16 cellular contexts compared by ENCODE assay signal in the genomic region with DNA sequence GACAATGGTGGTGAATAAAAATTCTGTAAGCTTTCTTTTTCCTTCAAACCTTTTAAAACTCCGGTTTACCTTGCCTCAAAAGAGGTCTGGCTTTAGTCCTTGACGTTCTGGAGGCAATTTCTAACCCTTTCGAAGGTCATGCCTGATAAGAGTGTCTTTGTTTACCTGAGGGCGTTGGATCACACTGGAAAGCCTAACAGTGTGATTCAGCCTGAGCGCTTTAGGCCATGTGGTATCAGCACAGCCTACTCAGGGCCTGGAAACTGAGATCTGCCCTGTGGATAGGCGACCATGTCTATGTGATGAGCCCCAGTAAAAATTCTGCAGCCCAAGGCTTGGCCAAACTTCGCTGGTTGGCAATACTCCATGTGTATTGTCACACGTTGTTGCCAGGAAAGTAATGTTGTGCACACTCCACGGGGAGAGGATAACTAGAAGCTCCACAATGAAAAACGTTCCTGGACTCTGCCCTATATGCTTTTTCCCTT. TPM values are rescaled to one million over a fixed set of nuclear protein-coding genes. Genes with fewer than 3 reads are reported as not detected.
DNase-seq lines count a peak whose midpoint lies in the region; ATAC-seq and TF ChIP-seq lines count a peak whose summit lies in the region.
"Had no signal": no experiment of that assay in that cellular context is flagged by ENCODE, and none has a peak within 500 bp of the region (broad histone marks: within the 10 kb centered on the region; RNA-seq: fewer than 3 reads in every experiment).

No MANE protein-coding gene starts in this region.

- no peaks in the 10 kb centered on the region for H3K9me3 Mint-ChIP-seq in endodermal cell
- no peaks in the 10 kb centered on the region for H3K9me3 Mint-ChIP-seq in activated CD8-positive, alpha-beta memory T cell treated with anti-CD3 and anti-CD28 coated beads, Interleukin-2, amount 10 ng/mL, durations not matched to agents 7 days and 5 days (ENCODE audit: low read depth)
- H3K9me3 Mint-ChIP-seq: neural crest cell; T-helper 2 cell treated with Interferon-gamma antibody and Interleukin-4, amounts not matched to agents 5 μg/mL and 100 μg/mL, for 36 hours had no signal

- no peaks in the 10 kb centered on the region for H3K36me3 Mint-ChIP-seq in endodermal cell (ENCODE audit: low read depth)
- peaks cover 1% of the 10 kb centered on the region for H3K36me3 Mint-ChIP-seq in activated CD8-positive, alpha-beta memory T cell treated with anti-CD3 and anti-CD28 coated beads, Interleukin-2, amount 10 ng/mL, durations not matched to agents 7 days and 5 days

- peak overlapping the region; percentile 77 for H3K27ac Mint-ChIP-seq in endodermal cell
- H3K27ac Mint-ChIP-seq in activated CD8-positive, alpha-beta memory T cell treated with anti-CD3 and anti-CD28 coated beads, Interleukin-2, amount 10 ng/mL, durations not matched to agents 7 days and 5 days, result no peak overlapping the region
- H3K27ac Mint-ChIP-seq: T-helper 2 cell treated with Interferon-gamma antibody and Interleukin-4, amounts not matched to agents 5 μg/mL and 100 μg/mL, for 36 hours had no signal

- H3K27me3 ChIP-seq in endodermal cell (ENCODE audit: control insufficient read depth, insufficient read depth, low read length, poor library complexity, severe bottlenecking) (no peaks in the 10 kb centered on the region), liver (ENCODE audit: control insufficient read depth in 4 of 4, insufficient read depth in 4 of 4, low read length in 3 of 4) (no peaks in the 10 kb centered on the region), stomach (no peaks in the 10 kb centered on the region)
- H3K27me3 ChIP-seq: Peyer's patch had no signal

- H3K4me1 Mint-ChIP-seq in endodermal cell, result peaks cover 51% of the 10 kb centered on the region
- H3K4me1 Mint-ChIP-seq in activated CD8-positive, alpha-beta memory T cell treated with anti-CD3 and anti-CD28 coated beads, Interleukin-2, amount 10 ng/mL, durations not matched to agents 7 days and 5 days, result peaks cover 39% of the 10 kb centered on the region

- DNase-seq in HPDE6-E6E7 (ENCODE audit: extremely low spot score), result peak; percentile 15
- no peak for DNase-seq in endodermal cell
- DNase-seq in stomach, result peak; percentile 54
- DNase-seq in activated CD8-positive, alpha-beta memory T cell treated with anti-CD3 and anti-CD28 coated beads, Interleukin-2, amount 10 ng/mL, durations not matched to agents 7 days and 5 days, result no peak
- no peak for DNase-seq in DMS 273 (lab: John Stamatoyannopoulos, UW; ENCODE audit: unreplicated experiment)
- DNase-seq in NCI-H1694 (lab: John Stamatoyannopoulos, UW), result no peak
- DNase-seq: central memory CD4-positive, alpha-beta T cell; NCI-H1092; NCI-H510A; stimulated activated CD4-positive, alpha-beta T cell treated with anti-CD3 and anti-CD28 coated beads, Interleukin-12 subunit alpha, Interleukin-12 subunit beta, amount 100 ng/mL, for 4 hours had no signal

- no peak for TF ChIP-seq EP300 in stomach (IDR thresholded peaks at IDR 0.05)

- CTCF ChIA-PET in activated CD8-positive, alpha-beta memory T cell treated with anti-CD3 and anti-CD28 coated beads, Interleukin-2, amount 10 ng/mL, durations not matched to agents 7 days and 5 days (lab: Charles Lee), result interaction anchor here (1.2 to 2.3 kb wide), 2 partner anchors 9 to 11 kb away, joined by 4 to 7 read pairs; a partner anchor contains a TSS

- H3K4me3 ChIP-seq in endodermal cell (ENCODE audit: low read length), result peak overlapping the region; percentile 43
- no peak overlapping the region for H3K4me3 ChIP-seq in liver (ENCODE audit: low read depth in 1 of 3, low read length in 3 of 3)
- no peak overlapping the region for H3K4me3 ChIP-seq in stomach
- H3K4me3 ChIP-seq: Peyer's patch had no signal

- no peak overlapping the region for H3K27ac ChIP-seq in endodermal cell (ENCODE audit: low read depth, low read length)
- peak overlapping the region; percentile 58 to 79 for H3K27ac ChIP-seq in liver (ENCODE audit: low read depth in 1 of 2, low read length in 2 of 2)
- H3K27ac ChIP-seq in stomach, result peak overlapping the region; percentile 63 to 82 (median 72)

- H3K9ac ChIP-seq in endodermal cell (ENCODE audit: extremely low read depth, low read length, poor library complexity, severe bottlenecking) (no peak overlapping the region), liver (ENCODE audit: low read depth in 1 of 2, low read length in 2 of 2) (no peak overlapping the region)

- ATAC-seq in activated CD8-positive, alpha-beta memory T cell treated with anti-CD3 and anti-CD28 coated beads, Interleukin-2, amount 10 ng/mL, durations not matched to agents 7 days and 5 days, result no peak
- ATAC-seq in HG02798 (IDR thresholded peaks at IDR 0.05; ENCODE audit: poor library complexity, unreplicated experiment), result no peak
- ATAC-seq: esophagus mucosa had no signal

- H3K4me3 Mint-ChIP-seq in endodermal cell, result no peak overlapping the region
- no peak overlapping the region for H3K4me3 Mint-ChIP-seq in activated CD8-positive, alpha-beta memory T cell treated with anti-CD3 and anti-CD28 coated beads, Interleukin-2, amount 10 ng/mL, durations not matched to agents 7 days and 5 days
- H3K4me3 Mint-ChIP-seq: neural crest cell; T-helper 2 cell treated with Interferon-gamma antibody and Interleukin-4, amounts not matched to agents 5 μg/mL and 100 μg/mL, for 36 hours had no signal

- intact Hi-C loops in stomach (cut with DNase I; ENCODE audit: low total_unique reads), result no loop called here

- 72 to 78% methylated on average over 6 to 10 of the region's 10 CpGs for WGBS in endodermal cell (ENCODE audit: insufficient coverage in 1 of 2, insufficient read length in 1 of 2), 2 experiments
- 26% methylated on average over 10 of the region's 10 CpGs for WGBS in liver
- WGBS in stomach, 5 donors, result 20 to 30% (median 28%) methylated on average over 10 of the region's 10 CpGs

- peak; percentile 7 to 18 for TF ChIP-seq RAD21 in liver (IDR thresholded peaks at IDR 0.05)

- no peak for TF ChIP-seq POLR2A in stomach (IDR thresholded peaks at IDR 0.05)

- TF ChIP-seq CTCF in endodermal cell (conservative IDR thresholded peaks at IDR 0.05) (no peak), liver (IDR thresholded peaks at IDR 0.05; ENCODE audit: low read depth, low read length, missing input control) (no peak), stomach (IDR thresholded peaks at IDR 0.05) (no peak)

- H3K4me1 ChIP-seq in endodermal cell (ENCODE audit: control insufficient read depth, insufficient read depth, low read length), result no peaks in the 10 kb centered on the region
- peaks cover 11 to 17% (median 12%) of the 10 kb centered on the region in 4 donors for H3K4me1 ChIP-seq in liver (ENCODE audit: control insufficient read depth in 4 of 4, insufficient read depth in 4 of 4, low read length in 3 of 4)
- peaks cover 65 to 95% (median 86%) of the 10 kb centered on the region in 4 donors for H3K4me1 ChIP-seq in stomach

- H3K36me3 ChIP-seq in endodermal cell (ENCODE audit: control insufficient read depth, insufficient read depth, low read length) (no peaks in the 10 kb centered on the region), liver (ENCODE audit: control insufficient read depth in 4 of 4, insufficient read depth in 3 of 4, low read depth in 1 of 4, low read length in 3 of 4) (no peaks in the 10 kb centered on the region), stomach (no peaks in the 10 kb centered on the region)
- H3K36me3 ChIP-seq: Peyer's patch had no signal

- H3K9me3 ChIP-seq in endodermal cell (ENCODE audit: control insufficient read depth, low read length) (no peaks in the 10 kb centered on the region), liver (ENCODE audit: control insufficient read depth in 4 of 4, low read length in 3 of 4) (no peaks in the 10 kb centered on the region), stomach (no peaks in the 10 kb centered on the region)
- H3K9me3 ChIP-seq: Peyer's patch had no signal

- H3K27me3 Mint-ChIP-seq in endodermal cell (ENCODE audit: insufficient read depth), result no peaks in the 10 kb centered on the region
- H3K27me3 Mint-ChIP-seq in activated CD8-positive, alpha-beta memory T cell treated with anti-CD3 and anti-CD28 coated beads, Interleukin-2, amount 10 ng/mL, durations not matched to agents 7 days and 5 days, result no peaks in the 10 kb centered on the region

TF ChIP-seq in liver, 16 proteins besides CTCF, POLR2A, EP300 and RAD21 (continues in another document):
- TF ChIP-seq TAF1 (conservative IDR thresholded peaks at IDR 0.05) (no peak), FOXA2 (IDR thresholded peaks at IDR 0.05) (peak; percentile 92), EGR1 (IDR thresholded peaks at IDR 0.05; ENCODE audit: low read depth in 2 of 2) (no peak)
- TF ChIP-seq, protein P1, sequence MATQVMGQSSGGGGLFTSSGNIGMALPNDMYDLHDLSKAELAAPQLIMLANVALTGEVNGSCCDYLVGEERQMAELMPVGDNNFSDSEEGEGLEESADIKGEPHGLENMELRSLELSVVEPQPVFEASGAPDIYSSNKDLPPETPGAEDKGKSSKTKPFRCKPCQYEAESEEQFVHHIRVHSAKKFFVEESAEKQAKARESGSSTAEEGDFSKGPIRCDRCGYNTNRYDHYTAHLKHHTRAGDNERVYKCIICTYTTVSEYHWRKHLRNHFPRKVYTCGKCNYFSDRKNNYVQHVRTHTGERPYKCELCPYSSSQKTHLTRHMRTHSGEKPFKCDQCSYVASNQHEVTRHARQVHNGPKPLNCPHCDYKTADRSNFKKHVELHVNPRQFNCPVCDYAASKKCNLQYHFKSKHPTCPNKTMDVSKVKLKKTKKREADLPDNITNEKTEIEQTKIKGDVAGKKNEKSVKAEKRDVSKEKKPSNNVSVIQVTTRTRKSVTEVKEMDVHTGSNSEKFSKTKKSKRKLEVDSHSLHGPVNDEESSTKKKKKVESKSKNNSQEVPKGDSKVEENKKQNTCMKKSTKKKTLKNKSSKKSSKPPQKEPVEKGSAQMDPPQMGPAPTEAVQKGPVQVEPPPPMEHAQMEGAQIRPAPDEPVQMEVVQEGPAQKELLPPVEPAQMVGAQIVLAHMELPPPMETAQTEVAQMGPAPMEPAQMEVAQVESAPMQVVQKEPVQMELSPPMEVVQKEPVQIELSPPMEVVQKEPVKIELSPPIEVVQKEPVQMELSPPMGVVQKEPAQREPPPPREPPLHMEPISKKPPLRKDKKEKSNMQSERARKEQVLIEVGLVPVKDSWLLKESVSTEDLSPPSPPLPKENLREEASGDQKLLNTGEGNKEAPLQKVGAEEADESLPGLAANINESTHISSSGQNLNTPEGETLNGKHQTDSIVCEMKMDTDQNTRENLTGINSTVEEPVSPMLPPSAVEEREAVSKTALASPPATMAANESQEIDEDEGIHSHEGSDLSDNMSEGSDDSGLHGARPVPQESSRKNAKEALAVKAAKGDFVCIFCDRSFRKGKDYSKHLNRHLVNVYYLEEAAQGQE (IDR thresholded peaks at IDR 0.05), result no peak

RNA-seq across cellular contexts. Expression of a gene that starts 10.7 kb away (rescaled TPM):
- total RNA-seq in endodermal cell (10 to 100 TPM; 29.3 to 30.4 TPM), liver (10 to 100 TPM; 12.4 to 14.3 TPM), stomach (10 to 100 TPM; 13.9 to 56.0 (median 33.0) TPM)
- polyA plus RNA-seq in endodermal cell (2013, experiment 1 of 2), result 28.3 TPM
- 27.9 TPM for polyA plus RNA-seq in endodermal cell (2013, experiment 2 of 2)
- polyA plus RNA-seq in liver (1 to 10 TPM; 4.7 to 5.3 TPM), stomach (10 to 100 TPM; 12.5 to 14.8 (median 14.2) TPM)
- 10 to 100 TPM; 16.8 to 34.4 TPM for total RNA-seq in activated CD8-positive, alpha-beta memory T cell treated with anti-CD3 and anti-CD28 coated beads, Interleukin-2, amount 10 ng/mL, durations not matched to agents 7 days and 5 days

Comparison
In these comparisons a context has a peak if more than half of its experiments do, and no peak if none do; other contexts are left out.
1. DNase-seq: peak in HPDE6-E6E7 (single experiment) and stomach (single experiment); none in endodermal cell (single experiment), activated CD8-positive, alpha-beta memory T cell treated with anti-CD3 and anti-CD28 coated beads, Interleukin-2, amount 10 ng/mL, durations not matched to agents 7 days and 5 days (single experiment), DMS 273 (single experiment) and NCI-H1694 (single experiment).